8 cellular contexts compared by ENCODE assay signal in the genomic region with DNA sequence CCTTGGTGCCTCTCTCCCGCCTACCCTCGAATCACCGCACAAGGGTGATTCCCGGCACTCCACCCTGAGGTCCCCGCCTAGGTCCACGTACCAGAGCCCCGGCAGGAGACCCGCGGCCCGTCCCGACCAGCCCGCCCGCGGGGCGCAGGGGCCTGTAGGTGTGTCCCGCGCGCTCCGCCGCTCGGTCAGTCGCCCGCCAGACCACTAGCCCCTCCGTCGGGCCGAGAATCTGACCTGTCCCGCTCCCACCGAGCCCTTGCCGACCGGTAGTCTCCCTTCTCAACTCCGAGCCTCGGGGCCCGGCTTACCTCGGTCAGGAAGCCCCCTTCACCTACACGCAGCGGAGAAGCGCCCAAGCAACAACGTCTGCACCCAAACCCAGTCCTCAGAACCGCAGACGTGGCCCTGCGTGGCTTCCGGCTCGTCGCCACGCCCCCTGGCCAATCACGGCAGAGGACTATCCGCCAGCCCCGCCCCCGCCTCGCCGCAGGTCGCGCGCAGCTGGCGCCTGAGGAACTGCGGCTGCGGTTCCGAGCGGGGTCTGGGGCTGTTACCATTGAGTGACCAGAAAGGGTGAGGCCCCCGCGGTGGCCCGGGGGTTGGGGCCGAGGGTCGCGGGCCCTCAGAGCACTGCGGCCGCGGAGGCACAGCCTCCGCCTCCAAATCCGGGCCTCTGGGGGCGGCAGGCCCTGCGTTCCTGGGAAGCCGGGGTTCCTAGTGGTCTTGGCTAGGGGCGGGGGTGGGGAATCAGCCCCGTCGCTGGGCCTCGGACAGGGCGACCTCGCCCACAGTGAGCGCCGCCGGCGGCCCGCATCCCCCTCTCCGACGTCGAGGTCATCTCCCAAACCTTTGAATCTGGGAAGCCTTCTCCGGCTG. TPM values are rescaled to one million over a fixed set of nuclear protein-coding genes. Genes with fewer than 3 reads are reported as not detected.
DNase-seq lines count a peak whose midpoint lies in the region; ATAC-seq and TF ChIP-seq lines count a peak whose summit lies in the region.

Gene PGM3 (minus strand): TSS at position 395 of the 876 bp plus-strand sequence. CDS start 2,253 bp downstream, outside the sequence.
Gene RWDD2A (plus strand): TSS at position 487 of the 876 bp plus-strand sequence. CDS start 1,095 bp downstream, outside the sequence.

- TF ChIP-seq CTCF in Panc1 (IDR thresholded peaks at IDR 0.05), result no peak
- peak in 1 of 3 experiments; percentile 29 for TF ChIP-seq CTCF in esophagus muscularis mucosa (IDR thresholded peaks at IDR 0.05)

- H3K36me3 Mint-ChIP-seq in IgD-negative memory B cell, result no peaks in the 10 kb centered on the region
- peaks cover 2 to 5% of the 10 kb centered on the region in 2 donors for H3K36me3 Mint-ChIP-seq in activated T-cell treated with anti-CD3 and anti-CD28 coated beads, Interleukin-2, amount 50 U/mL, for 72 hours (ENCODE audit: insufficient read depth in 2 of 2)

- TF ChIP-seq POLR2A in esophagus muscularis mucosa (IDR thresholded peaks at IDR 0.05; ENCODE audit: low read depth), result peak; percentile 74

- H3K36me3 ChIP-seq in Panc1 (ENCODE audit: control insufficient read depth, insufficient read depth, low read length), result peaks cover 10% of the 10 kb centered on the region
- H3K36me3 ChIP-seq in esophagus muscularis mucosa, result peaks cover 0 to 30% (median 12%) of the 10 kb centered on the region in 4 donors

- intact Hi-C loops in Panc1 (cut with micrococcal nuclease; ENCODE audit: unreplicated experiment), result no loop called here
- intact Hi-C loops in esophagus muscularis mucosa (cut with DNase I), result loop anchor here (10.0 kb wide), 1 partner anchor 128 kb away; the partner anchor contains the start of genes DOP1A and UBE3D

- H3K27ac ChIP-seq in Panc1 (ENCODE audit: low read length) (peak within 1 kb of the TSS; percentile 81), esophagus muscularis mucosa (replicated peaks in 1 of 4) (peak within 1 kb of the TSS; percentile 86 to 91 (median 90))

- POLR2A ChIA-PET in Panc1 (lab: Charles Lee), result interaction anchor here (0.5 to 0.6 kb wide), 2 partner anchors 11 to 931 kb away, joined by 3 to 6 read pairs; no protein-coding TSS in a partner anchor

- peaks cover 18 to 31% (median 31%) of the 10 kb centered on the region in 3 donors for H3K4me1 Mint-ChIP-seq in IgD-negative memory B cell
- H3K4me1 Mint-ChIP-seq in activated T-cell treated with anti-CD3 and anti-CD28 coated beads, Interleukin-2, amount 50 U/mL, for 72 hours (ENCODE audit: low read depth), result peaks cover 33% of the 10 kb centered on the region

- H3K4me3 ChIP-seq in Panc1 (ENCODE audit: low read depth in 2 of 2, low read length in 2 of 2) (peak within 1 kb of the TSS; percentile 69 to 94), esophagus muscularis mucosa (peak within 1 kb of the TSS; percentile 94 to 100 (median 97))

- no peaks in the 10 kb centered on the region for H3K27me3 Mint-ChIP-seq in IgD-negative memory B cell
- H3K27me3 Mint-ChIP-seq in activated T-cell treated with anti-CD3 and anti-CD28 coated beads, Interleukin-2, amount 50 U/mL, for 72 hours (ENCODE audit: low read depth), result no peaks in the 10 kb centered on the region

- peaks cover 9% of the 10 kb centered on the region; the same call in 1 of the 2 replicates for H3K4me1 ChIP-seq in Panc1 (ENCODE audit: control insufficient read depth, insufficient read depth, low read length)
- peaks cover 8 to 36% (median 33%) of the 10 kb centered on the region in 4 donors for H3K4me1 ChIP-seq in esophagus muscularis mucosa

- CTCF ChIA-PET in Panc1 (lab: Charles Lee), result interaction anchor here (0.6 kb wide), 1 partner anchor 13 kb away, joined by 5 read pairs; no protein-coding TSS in a partner anchor

- H3K27me3 ChIP-seq in Panc1 (ENCODE audit: control insufficient read depth, insufficient read depth, low read length), result no peaks in the 10 kb centered on the region
- H3K27me3 ChIP-seq in esophagus muscularis mucosa, result no peaks in the 10 kb centered on the region

- DNase-seq in DMS53 treated with DMSO at 0.1 percent for 48 hours (lab: John Stamatoyannopoulos, UW; ENCODE audit: unreplicated experiment) (peak; percentile 63), Panc1 (ENCODE audit: low read depth, low spot score) (no peak), esophagus muscularis mucosa (ENCODE audit: extremely low spot score) (peak; percentile 96), myocyte (ENCODE audit: low read depth) (peak; percentile 90)
- DNase-seq in activated T-cell treated with anti-CD3 and anti-CD28 coated beads, Interleukin-2, amount 50 U/mL, for 72 hours, result peak; percentile 91
- DNase-seq in stimulated activated CD8-positive, alpha-beta memory T cell treated with anti-CD3 and anti-CD28 coated beads, Interleukin-7, amount 100 ng/mL, for 4 hours (ENCODE audit: low read depth in 2 of 2), result peak; percentile 74 to 87

- H3K9me3 ChIP-seq in Panc1 (ENCODE audit: control insufficient read depth, insufficient read depth, low read depth, low read length) (no peaks in the 10 kb centered on the region), esophagus muscularis mucosa (no peaks in the 10 kb centered on the region)

- H3K4me3 Mint-ChIP-seq in IgD-negative memory B cell, result peak within 1 kb of the TSS; percentile 90 to 100 (median 96)
- H3K4me3 Mint-ChIP-seq in activated T-cell treated with anti-CD3 and anti-CD28 coated beads, Interleukin-2, amount 50 U/mL, for 72 hours, result peak within 1 kb of the TSS; percentile 93 to 99

- in situ Hi-C loops in Panc1 (cut with HindIII; ENCODE audit: low pct_unique_long_range_greater_than_20kb, low sequenced_read_pairs), result no loop called here

- ATAC-seq in GM21619 (IDR thresholded peaks at IDR 0.05; ENCODE audit: unreplicated experiment), result peak; percentile 95
- peak; percentile 99 for ATAC-seq in Panc1
- ATAC-seq in activated T-cell treated with anti-CD3 and anti-CD28 coated beads, Interleukin-2, amount 50 U/mL, for 72 hours (replicated peaks in 1 of 2), result peak; percentile 97 to 99

- no peaks in the 10 kb centered on the region for H3K9me3 Mint-ChIP-seq in IgD-negative memory B cell
- no peaks in the 10 kb centered on the region for H3K9me3 Mint-ChIP-seq in activated T-cell treated with anti-CD3 and anti-CD28 coated beads, Interleukin-2, amount 50 U/mL, for 72 hours

- BruUV-seq in Panc1 (replicated peaks; lab: Mats Ljungman, UMichigan), result no TSS peak

- no peak for TF ChIP-seq EP300 in esophagus muscularis mucosa (IDR thresholded peaks at IDR 0.05)

- peak within 1 kb of the TSS; percentile 63 to 98 (median 95) for H3K27ac Mint-ChIP-seq in IgD-negative memory B cell
- peak within 1 kb of the TSS; percentile 93 for H3K27ac Mint-ChIP-seq in activated T-cell treated with anti-CD3 and anti-CD28 coated beads, Interleukin-2, amount 50 U/mL, for 72 hours

- WGBS in esophagus muscularis mucosa, result 0% methylated on average over 18 of the region's 88 CpGs

RNA-seq across cellular contexts. Expression of gene PGM3, which starts in this region (rescaled TPM):
- polyA plus RNA-seq in IgD-negative memory B cell, result 11.6 TPM
- total RNA-seq in Panc1 (2021; ENCODE audit: unreplicated experiment) (55.2 TPM), esophagus muscularis mucosa (10 to 100 TPM in 1 of 4 donors, 1 to 10 TPM in 3; 7.1 to 15.4 (median 8.9) TPM), myocyte (22.7 and 22.8 TPM in 2 replicates)
- polyA plus RNA-seq in Panc1 (2012; ENCODE audit: insufficient read length), result 30.6 TPM
- 10 to 100 TPM; 22.4 to 34.1 TPM for total RNA-seq in activated T-cell treated with anti-CD3 and anti-CD28 coated beads, Interleukin-2, amount 50 U/mL, for 72 hours
- polyA plus RNA-seq in myocyte (2012), result 37.6 TPM

RNA-seq across cellular contexts. Expression of gene RWDD2A, which starts in this region (rescaled TPM):
- 1.8 TPM for polyA plus RNA-seq in IgD-negative memory B cell
- total RNA-seq in Panc1 (2021; ENCODE audit: unreplicated experiment) (3.4 TPM), esophagus muscularis mucosa (1 to 10 TPM; 2.5 to 4.5 (median 3.1) TPM), myocyte (4.3 and 4.8 TPM in 2 replicates)
- 3.0 TPM for polyA plus RNA-seq in Panc1 (2012; ENCODE audit: insufficient read length)
- 1 to 10 TPM; 2.8 to 3.4 TPM for total RNA-seq in activated T-cell treated with anti-CD3 and anti-CD28 coated beads, Interleukin-2, amount 50 U/mL, for 72 hours
- polyA plus RNA-seq in myocyte (2012), result 6.3 TPM
